In the genomic region with DNA sequence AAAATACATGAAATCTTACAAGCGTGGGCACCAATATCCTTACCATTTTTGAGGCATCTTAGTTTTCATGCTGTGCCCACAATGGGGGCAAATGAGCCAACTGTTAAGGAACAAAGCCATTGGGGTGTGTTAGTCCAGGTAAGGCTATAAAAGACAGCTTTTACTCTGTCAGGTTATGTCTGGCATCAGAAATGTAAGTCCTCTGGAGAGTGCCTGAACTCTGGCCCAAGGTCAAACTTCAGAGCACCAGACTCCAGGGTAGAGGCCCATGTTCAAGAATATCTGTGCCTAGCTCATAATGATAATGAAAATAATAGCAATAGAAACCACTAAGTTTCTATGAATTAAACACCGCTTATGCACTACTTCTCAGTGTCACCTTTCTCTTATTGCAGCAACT, we compare ENCODE assay signal across 23 cellular contexts.
A peak's percentile ranks its signal among the peaks of the same experiment; 100 is the strongest.
DNase-seq lines count a peak whose midpoint lies in the region; ATAC-seq and TF ChIP-seq lines count a peak whose summit lies in the region.
"Had no signal": no experiment of that assay in that cellular context is flagged by ENCODE, and none has a peak within 500 bp of the region (broad histone marks: within the 10 kb centered on the region; RNA-seq: fewer than 3 reads in every experiment).

No MANE protein-coding gene starts in this region.

- peaks cover 7 to 14% of the 10 kb centered on the region in 2 donors for H3K9me3 Mint-ChIP-seq in stimulated activated naive CD8-positive, alpha-beta T cell treated with anti-CD3 and anti-CD28 coated beads, Interleukin-15, amount 100 ng/mL, for 72 hours
- H3K9me3 Mint-ChIP-seq in glutamatergic neuron (ENCODE audit: unreplicated experiment), result peaks cover 16% of the 10 kb centered on the region
- no peaks in the 10 kb centered on the region for H3K9me3 Mint-ChIP-seq in progenitor cell of endocrine pancreas (ENCODE audit: low read depth)

- no peak for TF ChIP-seq CTCF in glutamatergic neuron (IDR thresholded peaks at IDR 0.05; ENCODE audit: partially characterized antibody, unreplicated experiment)
- TF ChIP-seq CTCF in progenitor cell of endocrine pancreas (IDR thresholded peaks at IDR 0.05; ENCODE audit: unreplicated experiment), result no peak

- H3K4me3 Mint-ChIP-seq in stimulated activated naive CD8-positive, alpha-beta T cell treated with anti-CD3 and anti-CD28 coated beads, Interleukin-15, amount 100 ng/mL, for 72 hours, result no peak overlapping the region
- no peak overlapping the region for H3K4me3 Mint-ChIP-seq in glutamatergic neuron (ENCODE audit: unreplicated experiment)
- H3K4me3 Mint-ChIP-seq in progenitor cell of endocrine pancreas (ENCODE audit: low read depth), result no peak overlapping the region
- H3K4me3 Mint-ChIP-seq: CD4-positive, alpha-beta memory T cell had no signal

- no peaks in the 10 kb centered on the region for H3K27me3 Mint-ChIP-seq in stimulated activated naive CD8-positive, alpha-beta T cell treated with anti-CD3 and anti-CD28 coated beads, Interleukin-15, amount 100 ng/mL, for 72 hours
- H3K27me3 Mint-ChIP-seq in glutamatergic neuron (ENCODE audit: unreplicated experiment), result peaks cover 12% of the 10 kb centered on the region
- H3K27me3 Mint-ChIP-seq in progenitor cell of endocrine pancreas, result no peaks in the 10 kb centered on the region

- DNase-seq in stimulated activated naive CD8-positive, alpha-beta T cell treated with anti-CD3 and anti-CD28 coated beads, Interleukin-15, amount 100 ng/mL, for 72 hours, result no peak
- no peak for DNase-seq in stimulated activated naive CD8-positive, alpha-beta T cell treated with anti-CD3 and anti-CD28 coated beads, Interleukin-15, Interleukin-2, amounts not matched to agents 100 U/mL and 50 U/mL, for 24 hours
- no peak for DNase-seq in glutamatergic neuron
- no peak for DNase-seq in progenitor cell of endocrine pancreas (ENCODE audit: low spot score, unreplicated experiment)
- no peak for DNase-seq in stimulated activated CD4-positive, alpha-beta T cell treated with anti-CD3 and anti-CD28 coated beads, Interleukin-12 subunit alpha, Interleukin-12 subunit beta, amount 100 ng/mL, for 4 hours
- no peak for DNase-seq in SIG-M5 (lab: John Stamatoyannopoulos, UW)
- no peak for DNase-seq in stimulated activated CD8-positive, alpha-beta memory T cell treated with anti-CD3 and anti-CD28 coated beads, Interleukin-4, amount 100 ng/mL, for 48 hours
- DNase-seq: C1 segment of cervical spinal cord; CD4-positive, alpha-beta memory T cell; COR-L47; DMS79; EL; GF-D8; NCI-H1092; NCI-H1417 treated with DMSO at 0.1 percent for 48 hours; NCI-H1694 treated with DMSO at 0.1 percent for 48 hours; NCI-H2081; NCI-H2227 treated with DMSO at 0.1 percent for 48 hours; NCI-H510A; Right ventricle myocardium superior; RPMI8226 had no signal

- ATAC-seq in stimulated activated naive CD8-positive, alpha-beta T cell treated with anti-CD3 and anti-CD28 coated beads, Interleukin-15, amount 100 ng/mL, for 72 hours, result peak; percentile 22
- ATAC-seq in stimulated activated naive CD8-positive, alpha-beta T cell treated with anti-CD3 and anti-CD28 coated beads, Interleukin-15, Interleukin-2, amounts not matched to agents 100 U/mL and 50 U/mL, for 24 hours, result no peak
- ATAC-seq: HCT116, HepG2 had no signal

- H3K36me3 Mint-ChIP-seq in glutamatergic neuron (ENCODE audit: unreplicated experiment) (peaks cover 7% of the 10 kb centered on the region), progenitor cell of endocrine pancreas (ENCODE audit: insufficient read depth) (peaks cover 1% of the 10 kb centered on the region)
- H3K36me3 Mint-ChIP-seq: CD4-positive, alpha-beta memory T cell had no signal

- peak overlapping the region in 1 of 2 donors; percentile 94 for H3K27ac Mint-ChIP-seq in stimulated activated naive CD8-positive, alpha-beta T cell treated with anti-CD3 and anti-CD28 coated beads, Interleukin-15, amount 100 ng/mL, for 72 hours
- peak overlapping the region; percentile 65 for H3K27ac Mint-ChIP-seq in glutamatergic neuron (ENCODE audit: unreplicated experiment)
- peak overlapping the region; percentile 98 for H3K27ac Mint-ChIP-seq in progenitor cell of endocrine pancreas

- H3K4me1 Mint-ChIP-seq in stimulated activated naive CD8-positive, alpha-beta T cell treated with anti-CD3 and anti-CD28 coated beads, Interleukin-15, amount 100 ng/mL, for 72 hours, result peaks cover 12% of the 10 kb centered on the region
- H3K4me1 Mint-ChIP-seq in glutamatergic neuron (ENCODE audit: low read depth, unreplicated experiment) (peaks cover 12% of the 10 kb centered on the region), progenitor cell of endocrine pancreas (ENCODE audit: low read depth) (peaks cover 8% of the 10 kb centered on the region)
